Comparison of ENCODE assay signal across 11 cellular contexts in the genomic region with DNA sequence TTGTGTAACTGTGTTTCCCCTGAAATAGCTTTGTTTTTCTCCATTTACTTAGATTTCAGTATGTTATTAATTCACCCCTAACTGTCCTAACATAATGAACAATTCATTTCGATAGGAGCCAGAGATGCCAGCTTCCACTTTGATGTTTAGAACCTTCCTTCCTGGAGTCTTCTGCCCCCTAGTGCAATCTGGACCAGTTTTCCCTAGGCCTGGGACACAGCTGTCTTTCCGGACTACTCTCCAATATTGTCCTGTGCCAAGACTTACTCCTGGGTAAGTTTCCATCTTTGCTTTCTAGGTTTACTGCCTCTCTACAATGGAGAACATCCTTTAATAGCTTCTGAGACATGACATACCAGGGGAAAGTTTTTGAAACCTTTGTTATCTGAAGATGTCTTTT.
DNase-seq lines count a peak whose midpoint lies in the region; TF ChIP-seq lines count a peak whose summit lies in the region.
"Had no signal": no experiment of that assay in that cellular context is flagged by ENCODE, and none has a peak within 500 bp of the region (broad histone marks: within the 10 kb centered on the region; RNA-seq: fewer than 3 reads in every experiment).

No MANE protein-coding gene starts in this region.

- peaks cover 60% of the 10 kb centered on the region for H3K36me3 Mint-ChIP-seq in activated T-cell treated with anti-CD3 and anti-CD28 coated beads, Interleukin-2, amount 50 U/mL, for 24 hours (ENCODE audit: low read depth)
- peaks cover 35% of the 10 kb centered on the region for H3K36me3 Mint-ChIP-seq in nephron progenitor cell (ENCODE audit: low read depth)

- DNase-seq in activated T-cell treated with anti-CD3 and anti-CD28 coated beads, Interleukin-2, amount 50 U/mL, for 24 hours, result no peak
- no peak for DNase-seq in activated T-cell treated with anti-CD3 and anti-CD28 coated beads for 4 hours
- peak; percentile 34 for DNase-seq in SW480 (ENCODE audit: low spot score)
- peak; percentile 85 for DNase-seq in globus pallidus (ENCODE audit: low spot score)
- DNase-seq in superior temporal gyrus (ENCODE audit: extremely low spot score), result peak; percentile 86
- no peak for DNase-seq in NCI-H82 treated with DMSO at 0.1 percent for 48 hours (lab: John Stamatoyannopoulos, UW; ENCODE audit: unreplicated experiment)
- DNase-seq in nephron progenitor cell, result no peak
- no peak for DNase-seq in NCI-H748 (lab: John Stamatoyannopoulos, UW; ENCODE audit: unreplicated experiment)
- DNase-seq: adrenal gland, NCI-H2029 treated with DMSO at 0.1 percent for 48 hours had no signal

- no peaks in the 10 kb centered on the region for H3K9me3 Mint-ChIP-seq in activated T-cell treated with anti-CD3 and anti-CD28 coated beads, Interleukin-2, amount 50 U/mL, for 24 hours
- H3K9me3 Mint-ChIP-seq in nephron progenitor cell, result no peaks in the 10 kb centered on the region
- H3K9me3 Mint-ChIP-seq: mesothelial cell of epicardium had no signal

- H3K27me3 Mint-ChIP-seq in activated T-cell treated with anti-CD3 and anti-CD28 coated beads, Interleukin-2, amount 50 U/mL, for 24 hours, result no peaks in the 10 kb centered on the region
- H3K27me3 Mint-ChIP-seq in nephron progenitor cell (ENCODE audit: low read depth, poor library complexity), result peaks cover 4% of the 10 kb centered on the region

- TF ChIP-seq CTCF in nephron progenitor cell (IDR thresholded peaks at IDR 0.05), result no peak

- H3K27ac Mint-ChIP-seq in activated T-cell treated with anti-CD3 and anti-CD28 coated beads, Interleukin-2, amount 50 U/mL, for 24 hours, result peak overlapping the region; percentile 49
- H3K27ac Mint-ChIP-seq in nephron progenitor cell, result no peak overlapping the region
- H3K27ac Mint-ChIP-seq: mesothelial cell of epicardium had no signal

- H3K4me1 Mint-ChIP-seq in activated T-cell treated with anti-CD3 and anti-CD28 coated beads, Interleukin-2, amount 50 U/mL, for 24 hours (ENCODE audit: low read depth), result peaks cover 4% of the 10 kb centered on the region
- H3K4me1 Mint-ChIP-seq in nephron progenitor cell, result peaks cover 4% of the 10 kb centered on the region

- no peak overlapping the region for H3K4me3 Mint-ChIP-seq in activated T-cell treated with anti-CD3 and anti-CD28 coated beads, Interleukin-2, amount 50 U/mL, for 24 hours
- H3K4me3 Mint-ChIP-seq in nephron progenitor cell, result no peak overlapping the region
- H3K4me3 Mint-ChIP-seq: mesothelial cell of epicardium had no signal

Comparison
In these comparisons a context has a peak if more than half of its experiments do, and no peak if none do; other contexts are left out.
1. DNase-seq: peak in SW480 (single experiment), globus pallidus (single experiment) and superior temporal gyrus (single experiment); none in activated T-cell treated with anti-CD3 and anti-CD28 coated beads, Interleukin-2, amount 50 U/mL, for 24 hours (single experiment), activated T-cell treated with anti-CD3 and anti-CD28 coated beads for 4 hours (single experiment), NCI-H82 treated with DMSO at 0.1 percent for 48 hours (single experiment), nephron progenitor cell (single experiment) and NCI-H748 (single experiment).